Comparison of ENCODE assay signal across 20 cellular contexts in genomic region chr22:23688571-23688970, GRCh38. TPM values are rescaled to one million over a fixed set of nuclear protein-coding genes. Genes with fewer than 3 reads are reported as not detected.
DNase-seq lines count a peak whose midpoint lies in the region; ATAC-seq and TF ChIP-seq lines count a peak whose summit lies in the region.
"Had no signal": no experiment of that assay in that cellular context is flagged by ENCODE, and none has a peak within 500 bp of the region (broad histone marks: within the 10 kb centered on the region; RNA-seq: fewer than 3 reads in every experiment).

No MANE protein-coding gene starts in this region.

- TF ChIP-seq CTCF in right atrium auricular region (IDR thresholded peaks at IDR 0.05), result no peak

- ATAC-seq in Right ventricle myocardium inferior (no peak), GM21825 (IDR thresholded peaks at IDR 0.05; ENCODE audit: unreplicated experiment) (no peak)
- ATAC-seq: A549, HCT116 had no signal

- intact Hi-C loops in Right ventricle myocardium inferior (cut with DNase I), result no loop called here
- intact Hi-C loops in posterior vena cava (cut with DNase I), result no loop called here

- H3K27me3 ChIP-seq in right atrium auricular region, result no peaks in the 10 kb centered on the region

- peak; percentile 45 for DNase-seq in Right ventricle myocardium inferior (ENCODE audit: missing footprints)
- DNase-seq in right atrium auricular region (ENCODE audit: low spot score), result no peak
- DNase-seq in ecto neural progenitor cell (ENCODE audit: low spot score), result peak; percentile 38
- DNase-seq in posterior vena cava (ENCODE audit: low spot score), result peak; percentile 54
- no peak for DNase-seq in NCI-H1694 (lab: John Stamatoyannopoulos, UW)
- DNase-seq: AML-193; Caco-2; CD4-positive, alpha-beta T cell; DMS153; DMS79; GDM1; GOT3; HFFc6; IMR-90 had no signal

- H3K4me3 ChIP-seq in right atrium auricular region, result no peak overlapping the region
- H3K4me3 ChIP-seq: A549 had no signal

- peaks cover 0 to 27% of the 10 kb centered on the region in 2 donors for H3K4me1 ChIP-seq in right atrium auricular region
- H3K4me1 ChIP-seq: A549, Caco-2 had no signal

- H3K9me3 ChIP-seq in right atrium auricular region, result no peaks in the 10 kb centered on the region
- H3K9me3 ChIP-seq: A549, Caco-2 had no signal

- H3K36me3 ChIP-seq in right atrium auricular region, result peaks cover 3% of the 10 kb centered on the region

- H3K27ac ChIP-seq in right atrium auricular region, result no peak overlapping the region
- H3K27ac ChIP-seq: A549, C4-2B had no signal

RNA-seq across cellular contexts. Expression of gene RGL4, which starts 2.2 kb away (rescaled TPM):
- total RNA-seq in Right ventricle myocardium inferior, result not detected
- total RNA-seq in right atrium auricular region, result not detected
- total RNA-seq in posterior vena cava, result 1 to 10 TPM in 1 of 2 donors, under 1 TPM in 1; 0.24 to 1.7 TPM
- total RNA-seq: Caco-2, Daoy, H7, HFFc6, IMR-90 had no signal

RNA-seq across cellular contexts. Expression of gene DRICH1, which starts 56.5 kb away (rescaled TPM):
- total RNA-seq in Right ventricle myocardium inferior, result not detected
- total RNA-seq in right atrium auricular region, result not detected
- under 1 TPM; 0.19 to 0.42 TPM for total RNA-seq in posterior vena cava
- total RNA-seq: Daoy, H7, IMR-90 had no signal

Comparison
In these comparisons a context has a peak if more than half of its experiments do, and no peak if none do; other contexts are left out.
1. DNase-seq: peak in Right ventricle myocardium inferior (single experiment), ecto neural progenitor cell (single experiment) and posterior vena cava (single experiment); none in right atrium auricular region (single experiment) and NCI-H1694 (single experiment).